Comparison of ENCODE assay signal across 15 cellular contexts in genomic region chr17:49213803-49214202, GRCh38. TPM values are rescaled to one million over a fixed set of nuclear protein-coding genes. Genes with fewer than 3 reads are reported as not detected.
A peak's percentile ranks its signal among the peaks of the same experiment; 100 is the strongest.
DNase-seq lines count a peak whose midpoint lies in the region; ATAC-seq and TF ChIP-seq lines count a peak whose summit lies in the region.
"Had no signal": no experiment of that assay in that cellular context is flagged by ENCODE, and none has a peak within 500 bp of the region (broad histone marks: within the 10 kb centered on the region; RNA-seq: fewer than 3 reads in every experiment).

No MANE protein-coding gene starts in this region.

- TF ChIP-seq EP300 in sigmoid colon (IDR thresholded peaks at IDR 0.05), result no peak

- H3K4me3 Mint-ChIP-seq in activated CD4-positive, alpha-beta T cell treated with anti-CD3 and anti-CD28 coated beads for 36 hours, result no peak overlapping the region
- peak overlapping the region; percentile 94 for H3K4me3 Mint-ChIP-seq in activated naive CD8-positive, alpha-beta T cell treated with anti-CD3 and anti-CD28 coated beads for 36 hours
- peak overlapping the region; percentile 100 for H3K4me3 Mint-ChIP-seq in natural killer cell

- H3K36me3 ChIP-seq in sigmoid colon, result no peaks in the 10 kb centered on the region
- H3K36me3 ChIP-seq: tibial artery had no signal

- no peaks in the 10 kb centered on the region for H3K9me3 Mint-ChIP-seq in activated CD4-positive, alpha-beta T cell treated with anti-CD3 and anti-CD28 coated beads for 36 hours (ENCODE audit: low read depth)
- peaks cover 1% of the 10 kb centered on the region for H3K9me3 Mint-ChIP-seq in activated naive CD8-positive, alpha-beta T cell treated with anti-CD3 and anti-CD28 coated beads for 36 hours
- no peaks in the 10 kb centered on the region for H3K9me3 Mint-ChIP-seq in natural killer cell

- no peak for DNase-seq in activated CD4-positive, alpha-beta T cell treated with anti-CD3 and anti-CD28 coated beads for 36 hours
- no peak for DNase-seq in activated CD4-positive, alpha-beta T cell treated with anti-CD3 and anti-CD28 coated beads, Interleukin-2, amount 50 U/mL, for 4 hours
- DNase-seq in activated naive CD8-positive, alpha-beta T cell treated with anti-CD3 and anti-CD28 coated beads for 36 hours, result no peak
- no peak for DNase-seq in natural killer cell
- no peak for DNase-seq in sigmoid colon
- DNase-seq in NCI-H69 (lab: John Stamatoyannopoulos, UW), result no peak
- DNase-seq: head of caudate nucleus, KBM-7, NCI-H146, small intestine, tibial artery had no signal

- H3K27me3 Mint-ChIP-seq in activated CD4-positive, alpha-beta T cell treated with anti-CD3 and anti-CD28 coated beads for 36 hours, result no peaks in the 10 kb centered on the region
- H3K27me3 Mint-ChIP-seq in activated naive CD8-positive, alpha-beta T cell treated with anti-CD3 and anti-CD28 coated beads for 36 hours, result no peaks in the 10 kb centered on the region
- H3K27me3 Mint-ChIP-seq in natural killer cell (ENCODE audit: low read depth in 2 of 2), result no peaks in the 10 kb centered on the region

- no peak for ATAC-seq in activated CD4-positive, alpha-beta T cell treated with anti-CD3 and anti-CD28 coated beads for 36 hours
- ATAC-seq in natural killer cell (no peak), HG03565 (IDR thresholded peaks at IDR 0.05; ENCODE audit: unreplicated experiment) (no peak)
- ATAC-seq: left lobe of liver had no signal

- H3K4me1 Mint-ChIP-seq in activated CD4-positive, alpha-beta T cell treated with anti-CD3 and anti-CD28 coated beads for 36 hours, result peaks cover 83% of the 10 kb centered on the region
- peaks cover 77% of the 10 kb centered on the region for H3K4me1 Mint-ChIP-seq in activated naive CD8-positive, alpha-beta T cell treated with anti-CD3 and anti-CD28 coated beads for 36 hours
- H3K4me1 Mint-ChIP-seq in natural killer cell, result peaks cover 92 to 93% of the 10 kb centered on the region in 2 donors

- CTCF ChIA-PET in activated CD4-positive, alpha-beta T cell treated with anti-CD3 and anti-CD28 coated beads for 36 hours (lab: Charles Lee), result interaction anchor here (0.8 to 2.5 kb wide), 3 partner anchors 13 to 22 kb away, joined by 3 to 20 read pairs (median 4); no protein-coding TSS in a partner anchor

- POLR2A ChIA-PET in activated CD4-positive, alpha-beta T cell treated with anti-CD3 and anti-CD28 coated beads for 36 hours (lab: Charles Lee), result no interaction called here

- H3K27me3 ChIP-seq in sigmoid colon, result peaks cover 0 to 22% (median 0%) of the 10 kb centered on the region in 3 donors

- H3K27ac Mint-ChIP-seq in activated CD4-positive, alpha-beta T cell treated with anti-CD3 and anti-CD28 coated beads for 36 hours, result peak overlapping the region; percentile 10
- peak overlapping the region; percentile 84 for H3K27ac Mint-ChIP-seq in activated naive CD8-positive, alpha-beta T cell treated with anti-CD3 and anti-CD28 coated beads for 36 hours
- H3K27ac Mint-ChIP-seq in natural killer cell, result peak overlapping the region; percentile 83 to 98

- TF ChIP-seq CTCF in GM12875 (IDR thresholded peaks at IDR 0.05; ENCODE audit: borderline replicate concordance, insufficient read depth, low read depth, low read length) (no peak), natural killer cell (IDR thresholded peaks at IDR 0.05) (no peak), sigmoid colon (IDR thresholded peaks at IDR 0.05) (no peak)

- H3K4me1 ChIP-seq in sigmoid colon, result no peaks in the 10 kb centered on the region

- no peaks in the 10 kb centered on the region for H3K9me3 ChIP-seq in sigmoid colon
- H3K9me3 ChIP-seq: tibial artery had no signal

- peak overlapping the region; percentile 87 for H3K4me3 ChIP-seq in GM12875 (ENCODE audit: low read depth, low read length)
- H3K4me3 ChIP-seq in sigmoid colon, result no peak overlapping the region
- H3K4me3 ChIP-seq: tibial artery had no signal

- peaks cover 34% of the 10 kb centered on the region for H3K36me3 Mint-ChIP-seq in activated CD4-positive, alpha-beta T cell treated with anti-CD3 and anti-CD28 coated beads for 36 hours (ENCODE audit: low read depth)
- H3K36me3 Mint-ChIP-seq in activated naive CD8-positive, alpha-beta T cell treated with anti-CD3 and anti-CD28 coated beads for 36 hours, result peaks cover 54% of the 10 kb centered on the region
- peaks cover 14% of the 10 kb centered on the region for H3K36me3 Mint-ChIP-seq in natural killer cell

- TF ChIP-seq POLR2A in sigmoid colon (IDR thresholded peaks at IDR 0.05), result no peak

- WGBS in sigmoid colon, 2 donors, result 84 to 85% methylated on average over 2 of the region's 2 CpGs

- intact Hi-C loops in activated CD4-positive, alpha-beta T cell treated with anti-CD3 and anti-CD28 coated beads for 36 hours (cut with DNase I, micrococcal nuclease), result no loop called here
- intact Hi-C loops in natural killer cell (cut with micrococcal nuclease) (no loop called here), sigmoid colon (cut with DNase I) (no loop called here)

- H3K27ac ChIP-seq in sigmoid colon, result peak overlapping the region in 2 of 4 donors; percentile 20 to 23
- H3K27ac ChIP-seq: epithelial cell of prostate, tibial artery had no signal

RNA-seq across cellular contexts. Expression of gene ABI3, which starts 3.3 kb away (rescaled TPM):
- 10 to 100 TPM; 27.8 to 31.1 TPM for total RNA-seq in activated CD4-positive, alpha-beta T cell treated with anti-CD3 and anti-CD28 coated beads for 36 hours
- 10 to 100 TPM; 54.9 to 55.5 TPM for total RNA-seq in activated naive CD8-positive, alpha-beta T cell treated with anti-CD3 and anti-CD28 coated beads for 36 hours
- total RNA-seq in natural killer cell (100 to 1,000 TPM in 2 of 3 donors, 10 to 100 TPM in 1; 82.9 to 131 (median 101) TPM), sigmoid colon (1 to 10 TPM; 1.8 to 7.1 (median 3.0) TPM)
- polyA plus RNA-seq in sigmoid colon, result 10 to 100 TPM in 2 of 3 donors, 1 to 10 TPM in 1; 7.8 to 16.0 (median 15.2) TPM

RNA-seq across cellular contexts. Expression of gene GNGT2, which starts 3.4 kb away (rescaled TPM):
- total RNA-seq in activated CD4-positive, alpha-beta T cell treated with anti-CD3 and anti-CD28 coated beads for 36 hours, result 10 to 100 TPM; 27.3 to 27.7 TPM
- total RNA-seq in activated naive CD8-positive, alpha-beta T cell treated with anti-CD3 and anti-CD28 coated beads for 36 hours, result 10 to 100 TPM; 25.5 to 28.4 TPM
- total RNA-seq in natural killer cell, result 10 to 100 TPM; 35.8 to 41.6 (median 39.4) TPM
- 1 to 10 TPM; 1.6 to 4.2 (median 3.5) TPM for total RNA-seq in sigmoid colon
- polyA plus RNA-seq in sigmoid colon, result 10 to 100 TPM in 1 of 3 donors, 1 to 10 TPM in 2; 6.6 to 11.0 (median 7.4) TPM

RNA-seq across cellular contexts. Expression of gene PHOSPHO1, which starts 16.8 kb away (rescaled TPM):
- not detected for total RNA-seq in activated CD4-positive, alpha-beta T cell treated with anti-CD3 and anti-CD28 coated beads for 36 hours
- total RNA-seq in activated naive CD8-positive, alpha-beta T cell treated with anti-CD3 and anti-CD28 coated beads for 36 hours, result not detected
- total RNA-seq in natural killer cell, result 1 to 10 TPM in 1 of 3 donors, not detected in 2; 1.7 TPM
- total RNA-seq in sigmoid colon, result not detected
- under 1 TPM in 1 of 3 donors, not detected in 2; 0.38 TPM for polyA plus RNA-seq in sigmoid colon

Comparison
In these comparisons a context has a peak if more than half of its experiments do, and no peak if none do; other contexts are left out.
1. H3K27ac Mint-ChIP-seq: peak in every context shown above with its lines; median percentile 90 in natural killer cell; 84 in activated naive CD8-positive, alpha-beta T cell treated with anti-CD3 and anti-CD28 coated beads for 36 hours; 10 in activated CD4-positive, alpha-beta T cell treated with anti-CD3 and anti-CD28 coated beads for 36 hours.
2. RNA of gene GNGT2, which starts 3.4 kb away (total RNA-seq): 35.8 to 41.6 TPM in natural killer cell, 25.5 to 28.4 TPM in activated naive CD8-positive, alpha-beta T cell treated with anti-CD3 and anti-CD28 coated beads for 36 hours and 27.3 to 27.7 TPM in activated CD4-positive, alpha-beta T cell treated with anti-CD3 and anti-CD28 coated beads for 36 hours; 1.6 to 4.2 TPM in sigmoid colon; every median in the first group is over 4 times any median in the second.